8 cellular contexts compared by ENCODE assay signal in genomic region chr1:109161836-109162606, GRCh38. TPM values are rescaled to one million over a fixed set of nuclear protein-coding genes. Genes with fewer than 3 reads are reported as not detected.
DNase-seq lines count a peak whose midpoint lies in the region; ATAC-seq and TF ChIP-seq lines count a peak whose summit lies in the region.

No MANE protein-coding gene starts in this region.

- no peaks in the 10 kb centered on the region for H3K36me3 ChIP-seq in SJCRH30
- H3K36me3 ChIP-seq in mucosa of stomach (ENCODE audit: control insufficient read depth, insufficient read depth, low read length), result no peaks in the 10 kb centered on the region
- no peaks in the 10 kb centered on the region for H3K36me3 ChIP-seq in OCI-LY7 (ENCODE audit: insufficient read depth, low read length)

- H3K9me3 ChIP-seq in SJCRH30 (replicated peaks) (no peaks in the 10 kb centered on the region), mucosa of stomach (ENCODE audit: control insufficient read depth, low read length) (no peaks in the 10 kb centered on the region), OCI-LY7 (ENCODE audit: low read length) (no peaks in the 10 kb centered on the region)

- H3K4me3 ChIP-seq in SJCRH30, result no peak overlapping the region
- no peak overlapping the region for H3K4me3 ChIP-seq in mucosa of stomach (ENCODE audit: low read length)
- no peak overlapping the region for H3K4me3 ChIP-seq in OCI-LY7 (ENCODE audit: low read depth, low read length, poor library complexity, severe bottlenecking)

- H3K4me1 ChIP-seq in SJCRH30, result peaks cover 8% of the 10 kb centered on the region
- H3K4me1 ChIP-seq in mucosa of stomach (ENCODE audit: control insufficient read depth, insufficient read depth, low read length), result peaks cover 26% of the 10 kb centered on the region
- H3K4me1 ChIP-seq in OCI-LY7 (ENCODE audit: insufficient read depth, low read length, poor library complexity, severe bottlenecking), result no peaks in the 10 kb centered on the region

- no peaks in the 10 kb centered on the region for H4K20me1 ChIP-seq in OCI-LY7 (ENCODE audit: insufficient read depth, low read length)

- H3K9ac ChIP-seq in mucosa of stomach (ENCODE audit: low read length), result peak overlapping the region; percentile 25

- CTCF ChIA-PET in OCI-LY7 (lab: Charles Lee; ENCODE audit: unreplicated experiment), result no interaction called here

- intact Hi-C loops in OCI-LY7 (cut with micrococcal nuclease; ENCODE audit: unreplicated experiment), result no loop called here

- H3K27me3 ChIP-seq in SJCRH30 (0 out of 2 replicates have a peak, but pooled peaks cover 3% of the 10 kb centered on the region), mucosa of stomach (ENCODE audit: control insufficient read depth, insufficient read depth, low read length) (no peaks in the 10 kb centered on the region)

- ATAC-seq in activated CD4-positive, CD25-positive, alpha-beta regulatory T cell treated with anti-CD3 and anti-CD28 coated beads, Interleukin-2, amount 50 U/mL, for 24 hours, result peak; percentile 32 to 53
- peak; percentile 50 for ATAC-seq in HG02943 (IDR thresholded peaks at IDR 0.05; ENCODE audit: low read depth, unreplicated experiment)

- TF ChIP-seq CTCF in OCI-LY7 (conservative IDR thresholded peaks at IDR 0.05; ENCODE audit: low read length), result no peak

- POLR2A ChIA-PET in OCI-LY7 (lab: Charles Lee), result interaction anchor here (1.7 kb wide), 1 partner anchor 13 kb away, joined by 3 read pairs; no protein-coding TSS in a partner anchor

- BruUV-seq in OCI-LY7 (replicated peaks; lab: Mats Ljungman, UMichigan), result no TSS peak

- no peak overlapping the region for H2AFZ ChIP-seq in OCI-LY7 (ENCODE audit: low read length)

- DNase-seq in activated CD4-positive, CD25-positive, alpha-beta regulatory T cell treated with anti-CD3 and anti-CD28 coated beads, Interleukin-2, amount 50 U/mL, for 72 hours, result no peak
- DNase-seq in SJCRH30, result peak; percentile 32 to 47
- peak; percentile 86 for DNase-seq in dedifferentiated amniotic fluid mesenchymal stem cell (ENCODE audit: extremely low spot score)
- no peak for DNase-seq in iPS-NIHi7 (ENCODE audit: extremely low spot score)
- DNase-seq in OCI-LY7 (ENCODE audit: low spot score), result no peak

- no peak overlapping the region for H3K4me2 ChIP-seq in OCI-LY7 (ENCODE audit: low read length)

- no peaks in the 10 kb centered on the region for H3K79me2 ChIP-seq in OCI-LY7 (ENCODE audit: insufficient read depth, low read depth, low read length)

- H3K27ac ChIP-seq in SJCRH30 (no peak overlapping the region), OCI-LY7 (ENCODE audit: low read depth, low read length, poor library complexity, severe bottlenecking) (no peak overlapping the region)

- no peaks in the 10 kb centered on the region for H3K9me2 ChIP-seq in OCI-LY7 (ENCODE audit: insufficient read depth, low read length)

RNA-seq across cellular contexts. Expression of gene ELAPOR1, which starts 48.1 kb away (rescaled TPM):
- total RNA-seq in SJCRH30 (2014; rRNA removed; shearing (Covaris generic)), result 0.03 TPM in 1 of 2 replicates, not detected in the other
- total RNA-seq in OCI-LY7 (2014; rRNA removed; shearing (Covaris generic)), result not detected in 2 replicates
- total RNA-seq in OCI-LY7 (2022), result 0.35 TPM in 1 of 2 replicates, not detected in the other

RNA-seq across cellular contexts. Expression of gene SARS1, which starts 51.7 kb away (rescaled TPM):
- total RNA-seq in SJCRH30 (2014; rRNA removed; shearing (Covaris generic)), result 105 and 107 TPM in 2 replicates
- 277 and 295 TPM in 2 replicates for total RNA-seq in OCI-LY7 (2014; rRNA removed; shearing (Covaris generic))
- total RNA-seq in OCI-LY7 (2022), result 290 and 323 TPM in 2 replicates

Comparison
In these comparisons a context has a peak if more than half of its experiments do, and no peak if none do; other contexts are left out.
1. DNase-seq: peak in SJCRH30 (2 of 2) and dedifferentiated amniotic fluid mesenchymal stem cell (single experiment); none in activated CD4-positive, CD25-positive, alpha-beta regulatory T cell treated with anti-CD3 and anti-CD28 coated beads, Interleukin-2, amount 50 U/mL, for 72 hours (single experiment), iPS-NIHi7 (single experiment) and OCI-LY7 (single experiment).